In genomic region chr17:67171560-67171959, GRCh38 we compare ENCODE assay signal across 12 cellular contexts.
A peak's percentile ranks its signal among the peaks of the same experiment; 100 is the strongest.
DNase-seq lines count a peak whose midpoint lies in the region; ATAC-seq, FAIRE-seq and TF ChIP-seq lines count a peak whose summit lies in the region.
"Had no signal": no experiment of that assay in that cellular context is flagged by ENCODE, and none has a peak within 500 bp of the region (broad histone marks: within the 10 kb centered on the region; RNA-seq: fewer than 3 reads in every experiment).

No MANE protein-coding gene starts in this region.

- 83% methylated on average over 4 of the region's 4 CpGs for WGBS in right cardiac atrium

- H3K27ac ChIP-seq in right cardiac atrium (ENCODE audit: low read length): no peak overlapping the region
- H3K27ac ChIP-seq: left ventricle myocardium inferior had no signal

- no peaks in the 10 kb centered on the region for H3K27me3 ChIP-seq in right cardiac atrium (ENCODE audit: control insufficient read depth, insufficient read depth)

- ATAC-seq in GM18907 (IDR thresholded peaks at IDR 0.05; ENCODE audit: unreplicated experiment) (peak; percentile 89), GM21786 (IDR thresholded peaks at IDR 0.05; ENCODE audit: unreplicated experiment) (peak; percentile 93), HG03354 (IDR thresholded peaks at IDR 0.05; ENCODE audit: poor library complexity, severe bottlenecking, unreplicated experiment) (peak; percentile 99), right cardiac atrium (no peak)
- ATAC-seq: SK-N-SH treated with all-trans-retinoic acid at 6 μM for 48 hours had no signal

- H3K4me1 ChIP-seq in right cardiac atrium (ENCODE audit: control insufficient read depth, insufficient read depth, low read length): peaks cover 2% of the 10 kb centered on the region
- H3K4me1 ChIP-seq: left ventricle myocardium inferior had no signal

- DNase-seq in CD1c-positive myeloid dendritic cell (ENCODE audit: extremely low spot score): peak; percentile 35
- no peak for DNase-seq in D721Med (ENCODE audit: insufficient read length, low spot score)
- DNase-seq in T-helper 1 cell: no peak
- DNase-seq in germinal center (ENCODE audit: low spot score): no peak
- DNase-seq in right cardiac atrium: no peak
- DNase-seq: left ventricle myocardium inferior, NCI-H226 had no signal

- no peak for TF ChIP-seq CTCF in D721Med (IDR thresholded peaks at IDR 0.05; ENCODE audit: insufficient read depth, missing control alignments)

- no peak for FAIRE-seq in D721Med (lab: Jason Lieb, UNC)
- FAIRE-seq: bronchial epithelial cell had no signal

- no peaks in the 10 kb centered on the region for H3K9me3 ChIP-seq in right cardiac atrium (ENCODE audit: control insufficient read depth, low read length)
- H3K9me3 ChIP-seq: left ventricle myocardium inferior had no signal

- intact Hi-C loops in right cardiac atrium (cut with DNase I): no loop called here

- H3K4me3 ChIP-seq in right cardiac atrium (ENCODE audit: low read length): no peak overlapping the region
- H3K4me3 ChIP-seq: left ventricle myocardium inferior had no signal

Comparison
In these comparisons a context has a peak if more than half of its experiments do, and no peak if none do; other contexts are left out.
1. ATAC-seq: peak in GM18907 (single experiment), GM21786 (single experiment) and HG03354 (single experiment); none in right cardiac atrium (0 of 2).